ENCODE assay signal across 1 cellular context in genomic region chr1:227762231-227762911, GRCh38.
TF ChIP-seq lines count a peak whose summit lies in the region.

No MANE protein-coding gene starts in this region.

TF ChIP-seq in GM12878, 131 proteins besides CTCF, POLR2A, EP300 and RAD21 (continued from another document):
- TF ChIP-seq SRF (IDR thresholded peaks at IDR 0.05; ENCODE audit: low read depth in 2 of 2, low read length in 2 of 2) (no peak), PKNOX1 (IDR thresholded peaks at IDR 0.05) (0 out of 2 replicates have a peak, but pooled peaks have one; percentile 26), CREB1 (IDR thresholded peaks at IDR 0.05; ENCODE audit: low read depth) (0 out of 2 replicates have a peak, but pooled peaks have one; percentile 12), YY1 (IDR thresholded peaks at IDR 0.05; ENCODE audit: low read depth, low read length) (peak; percentile 66), HDGF (IDR thresholded peaks at IDR 0.05) (0 out of 2 replicates have a peak, but pooled peaks have one; percentile 4), NFIC (IDR thresholded peaks at IDR 0.05; ENCODE audit: low read depth, low read length) (no peak), SIX5 (IDR thresholded peaks at IDR 0.05; ENCODE audit: low read depth, low read length, severe bottlenecking) (no peak), SMARCA5 (IDR thresholded peaks at IDR 0.05) (0 out of 2 replicates have a peak, but pooled peaks have one; percentile 27), BHLHE40 (IDR thresholded peaks at IDR 0.05; ENCODE audit: borderline replicate concordance in 1 of 2, low read depth in 2 of 2, low read length in 1 of 2) (peak; percentile 65 to 77), SREBF1 (IDR thresholded peaks at IDR 0.05; ENCODE audit: low read length) (no peak), SMC3 (IDR thresholded peaks at IDR 0.05; ENCODE audit: borderline replicate concordance, low read length) (peak; percentile 77), RUNX3 (IDR thresholded peaks at IDR 0.05; ENCODE audit: low read length) (peak; percentile 57), KLF5 (IDR thresholded peaks at IDR 0.05; ENCODE audit: partially characterized antibody) (no peak)
- TF ChIP-seq, protein P1, sequence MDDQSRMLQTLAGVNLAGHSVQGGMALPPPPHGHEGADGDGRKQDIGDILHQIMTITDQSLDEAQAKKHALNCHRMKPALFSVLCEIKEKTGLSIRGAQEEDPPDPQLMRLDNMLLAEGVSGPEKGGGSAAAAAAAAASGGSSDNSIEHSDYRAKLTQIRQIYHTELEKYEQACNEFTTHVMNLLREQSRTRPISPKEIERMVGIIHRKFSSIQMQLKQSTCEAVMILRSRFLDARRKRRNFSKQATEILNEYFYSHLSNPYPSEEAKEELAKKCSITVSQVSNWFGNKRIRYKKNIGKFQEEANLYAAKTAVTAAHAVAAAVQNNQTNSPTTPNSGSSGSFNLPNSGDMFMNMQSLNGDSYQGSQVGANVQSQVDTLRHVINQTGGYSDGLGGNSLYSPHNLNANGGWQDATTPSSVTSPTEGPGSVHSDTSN (IDR thresholded peaks at IDR 0.05; ENCODE audit: insufficient replicate concordance, low read depth, low read length): peak; percentile 13
